Comparison of ENCODE assay signal across 1 cellular context in the genomic region with DNA sequence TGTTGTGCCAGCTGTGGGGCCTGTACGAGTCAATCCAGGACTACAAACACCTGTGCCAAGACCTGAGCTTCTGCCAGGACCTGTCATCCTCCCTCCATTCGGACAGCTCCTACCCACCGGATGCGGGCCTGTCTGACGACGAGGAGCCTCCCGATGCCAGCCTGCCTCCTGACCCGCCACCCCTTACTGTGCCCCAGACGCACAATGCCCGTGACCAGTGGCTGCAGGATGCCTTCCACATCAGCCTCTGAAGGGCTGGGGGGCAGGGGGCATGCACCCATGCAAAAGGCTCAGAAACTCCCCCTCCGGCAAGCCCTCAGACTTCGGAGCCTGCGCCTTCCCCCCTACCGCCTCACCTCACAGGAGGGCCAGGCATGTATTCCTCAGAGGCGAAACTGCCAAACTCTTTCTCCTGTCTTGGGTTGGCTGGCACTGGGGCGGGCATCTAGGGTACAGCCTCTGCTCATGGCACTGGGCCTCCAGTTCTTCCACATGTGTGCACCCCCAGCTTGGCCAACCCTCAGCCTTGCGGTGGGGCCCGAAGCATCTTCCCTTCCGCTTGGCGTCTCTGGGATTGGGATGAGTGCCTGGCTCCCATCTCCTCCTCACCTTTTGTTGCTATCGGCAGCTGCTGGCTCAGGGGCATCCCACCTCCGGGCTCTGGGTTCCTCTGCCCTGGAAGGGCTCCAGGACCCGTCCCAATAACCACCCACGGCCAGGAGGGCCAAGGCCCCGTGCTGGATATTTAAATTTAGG.
TF ChIP-seq lines count a peak whose summit lies in the region.

No MANE protein-coding gene starts in this region.

TF ChIP-seq in endothelial cell of umbilical vein, 7 proteins besides CTCF, POLR2A, EP300 and RAD21:
- TF ChIP-seq GATA2 (IDR thresholded peaks at IDR 0.05; ENCODE audit: insufficient read depth, insufficient read length, low read depth, low read length), result no peak
- TF ChIP-seq FOS (IDR thresholded peaks at IDR 0.05; ENCODE audit: borderline replicate concordance, insufficient read depth, low read length), result no peak
- TF ChIP-seq, protein P1, sequence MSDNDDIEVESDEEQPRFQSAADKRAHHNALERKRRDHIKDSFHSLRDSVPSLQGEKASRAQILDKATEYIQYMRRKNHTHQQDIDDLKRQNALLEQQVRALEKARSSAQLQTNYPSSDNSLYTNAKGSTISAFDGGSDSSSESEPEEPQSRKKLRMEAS (IDR thresholded peaks at IDR 0.05; ENCODE audit: insufficient read depth, insufficient read length), result no peak
- TF ChIP-seq JUN (IDR thresholded peaks at IDR 0.05; ENCODE audit: borderline replicate concordance, insufficient read depth, insufficient read length, low read depth), result no peak
- no peak for TF ChIP-seq POLR2AphosphoS5 (IDR thresholded peaks at IDR 0.05; ENCODE audit: insufficient read depth, low read depth, low read length)
- TF ChIP-seq EZH2 (IDR thresholded peaks at IDR 0.05; ENCODE audit: borderline replicate concordance, low read depth, low read length, severe bottlenecking), result no peak
- TF ChIP-seq MYC (IDR thresholded peaks at IDR 0.05; ENCODE audit: low read depth, low read length), result no peak
